Comparison of ENCODE assay signal across 2 cellular contexts in genomic region chr6:41777886-41778285, GRCh38.
TF ChIP-seq lines count a peak whose summit lies in the region.

No MANE protein-coding gene starts in this region.

TF ChIP-seq in SK-N-SH, 30 proteins besides CTCF, POLR2A, EP300 and RAD21:
- TF ChIP-seq TEAD4 (IDR thresholded peaks at IDR 0.05; ENCODE audit: borderline replicate concordance, insufficient read depth) (no peak), POLR2AphosphoS5 (IDR thresholded peaks at IDR 0.05; ENCODE audit: low read depth, low read length) (no peak), MXI1 (IDR thresholded peaks at IDR 0.05; ENCODE audit: low read depth, low read length) (no peak), RFX5 (IDR thresholded peaks at IDR 0.05; ENCODE audit: low read length) (no peak), YY1 (IDR thresholded peaks at IDR 0.05; ENCODE audit: low read depth) (no peak), EZH2phosphoT487 (IDR thresholded peaks at IDR 0.05; ENCODE audit: borderline replicate concordance, low read depth) (no peak), RXRA (IDR thresholded peaks at IDR 0.05; ENCODE audit: borderline replicate concordance, low read depth) (no peak), GABPA (IDR thresholded peaks at IDR 0.05; ENCODE audit: low read depth) (no peak), FOXM1 (IDR thresholded peaks at IDR 0.05; ENCODE audit: low read depth) (no peak), ELF1 (IDR thresholded peaks at IDR 0.05) (no peak)
- TF ChIP-seq, protein P1, sequence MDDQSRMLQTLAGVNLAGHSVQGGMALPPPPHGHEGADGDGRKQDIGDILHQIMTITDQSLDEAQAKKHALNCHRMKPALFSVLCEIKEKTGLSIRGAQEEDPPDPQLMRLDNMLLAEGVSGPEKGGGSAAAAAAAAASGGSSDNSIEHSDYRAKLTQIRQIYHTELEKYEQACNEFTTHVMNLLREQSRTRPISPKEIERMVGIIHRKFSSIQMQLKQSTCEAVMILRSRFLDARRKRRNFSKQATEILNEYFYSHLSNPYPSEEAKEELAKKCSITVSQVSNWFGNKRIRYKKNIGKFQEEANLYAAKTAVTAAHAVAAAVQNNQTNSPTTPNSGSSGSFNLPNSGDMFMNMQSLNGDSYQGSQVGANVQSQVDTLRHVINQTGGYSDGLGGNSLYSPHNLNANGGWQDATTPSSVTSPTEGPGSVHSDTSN (IDR thresholded peaks at IDR 0.05) = no peak
TF ChIP-seq in SK-N-SH: peak in this region for 0.

TF ChIP-seq in SK-N-SH treated with all-trans-retinoic acid at 6 μM for 48 hours, 23 proteins besides CTCF, POLR2A, EP300 and RAD21:
- no peak for TF ChIP-seq ESRRG (CRISPR knock-in tag; IDR thresholded peaks at IDR 0.05)
- TF ChIP-seq PATZ1 (CRISPR knock-in tag; IDR thresholded peaks at IDR 0.05; ENCODE audit: borderline replicate concordance) = no peak
- no peak for TF ChIP-seq RARB (CRISPR knock-in tag; IDR thresholded peaks at IDR 0.05)
- no peak for TF ChIP-seq ZFP3 (CRISPR knock-in tag; IDR thresholded peaks at IDR 0.05)
- no peak for TF ChIP-seq TSHZ2 (CRISPR knock-in tag; IDR thresholded peaks at IDR 0.05)
- TF ChIP-seq CSRNP3 (CRISPR knock-in tag; IDR thresholded peaks at IDR 0.05) = no peak
- TF ChIP-seq CSDC2 (CRISPR knock-in tag; IDR thresholded peaks at IDR 0.05) = no peak
- TF ChIP-seq ISL1 (CRISPR knock-in tag; IDR thresholded peaks at IDR 0.05) = no peak
- no peak for TF ChIP-seq GLIS3 (CRISPR knock-in tag; IDR thresholded peaks at IDR 0.05)
- TF ChIP-seq TOX (CRISPR knock-in tag; IDR thresholded peaks at IDR 0.05; ENCODE audit: borderline replicate concordance) = no peak
- TF ChIP-seq BACH2 (CRISPR knock-in tag; IDR thresholded peaks at IDR 0.05; ENCODE audit: borderline replicate concordance) = no peak
- no peak for TF ChIP-seq ZNF565 (CRISPR knock-in tag; conservative IDR thresholded peaks at IDR 0.05; ENCODE audit: low read depth)
- TF ChIP-seq ZNF70 (CRISPR knock-in tag; IDR thresholded peaks at IDR 0.05) = no peak
- TF ChIP-seq ZFP30 (CRISPR knock-in tag; IDR thresholded peaks at IDR 0.05) = no peak
- no peak for TF ChIP-seq OSR1 (CRISPR knock-in tag; IDR thresholded peaks at IDR 0.05)
- TF ChIP-seq, protein P2, sequence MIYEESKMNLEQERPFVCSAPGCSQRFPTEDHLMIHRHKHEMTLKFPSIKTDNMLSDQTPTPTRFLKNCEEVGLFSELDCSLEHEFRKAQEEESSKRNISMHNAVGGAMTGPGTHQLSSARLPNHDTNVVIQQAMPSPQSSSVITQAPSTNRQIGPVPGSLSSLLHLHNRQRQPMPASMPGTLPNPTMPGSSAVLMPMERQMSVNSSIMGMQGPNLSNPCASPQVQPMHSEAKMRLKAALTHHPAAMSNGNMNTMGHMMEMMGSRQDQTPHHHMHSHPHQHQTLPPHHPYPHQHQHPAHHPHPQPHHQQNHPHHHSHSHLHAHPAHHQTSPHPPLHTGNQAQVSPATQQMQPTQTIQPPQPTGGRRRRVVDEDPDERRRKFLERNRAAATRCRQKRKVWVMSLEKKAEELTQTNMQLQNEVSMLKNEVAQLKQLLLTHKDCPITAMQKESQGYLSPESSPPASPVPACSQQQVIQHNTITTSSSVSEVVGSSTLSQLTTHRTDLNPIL (CRISPR knock-in tag; IDR thresholded peaks at IDR 0.05; ENCODE audit: low read depth) = no peak
- no peak for TF ChIP-seq ZNF8 (CRISPR knock-in tag; IDR thresholded peaks at IDR 0.05)
- no peak for TF ChIP-seq PPARA (CRISPR knock-in tag; IDR thresholded peaks at IDR 0.05; ENCODE audit: borderline replicate concordance)
- TF ChIP-seq TCF4 (CRISPR knock-in tag; IDR thresholded peaks at IDR 0.05; ENCODE audit: borderline replicate concordance) = no peak
